In the genomic region with DNA sequence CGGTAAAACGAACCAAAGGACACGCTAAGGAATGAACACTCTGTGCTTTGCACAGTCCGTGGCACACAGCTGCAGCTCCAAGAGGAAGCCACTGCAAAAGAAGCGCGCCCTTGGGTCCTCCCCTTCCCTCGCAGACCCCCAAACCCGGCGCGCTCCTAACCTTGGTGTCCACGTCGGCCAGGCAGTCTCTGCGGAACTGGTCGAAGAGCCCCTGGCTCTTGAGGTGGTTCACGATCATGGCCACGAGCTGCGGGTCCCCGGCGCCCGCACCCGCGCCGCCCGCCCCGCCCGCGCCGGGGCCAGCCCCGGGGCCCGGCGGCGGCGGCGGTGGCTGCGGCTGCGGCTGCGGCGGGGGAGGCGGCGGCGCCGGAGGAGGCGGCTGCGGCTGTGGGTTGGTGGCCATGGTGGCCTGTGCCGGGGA, we compare ENCODE assay signal across 8 cellular contexts. TPM values are rescaled to one million over a fixed set of nuclear protein-coding genes. Genes with fewer than 3 reads are reported as not detected.
DNase-seq lines count a peak whose midpoint lies in the region; ATAC-seq and TF ChIP-seq lines count a peak whose summit lies in the region.

No MANE protein-coding gene starts in this region.

- H3K4me1 Mint-ChIP-seq in central memory CD8-positive, alpha-beta T cell, result peaks cover 36% of the 10 kb centered on the region

- H3K4me3 ChIP-seq in thoracic aorta, result peak overlapping the region; percentile 73

- no peaks in the 10 kb centered on the region for H3K36me3 ChIP-seq in thoracic aorta

- peak; percentile 22 for DNase-seq in NCI-H82 (lab: John Stamatoyannopoulos, UW)
- DNase-seq in NCI-H82 treated with DMSO at 0.1 percent for 48 hours (lab: John Stamatoyannopoulos, UW; ENCODE audit: unreplicated experiment), result no peak
- DNase-seq in OCI-M1 (lab: John Stamatoyannopoulos, UW), result peak; percentile 45
- peak in 1 of 2 donors; percentile 15 for DNase-seq in central memory CD8-positive, alpha-beta T cell (ENCODE audit: low spot score in 2 of 2)
- peak; percentile 35 to 41 for DNase-seq in lung microvascular endothelial cell (ENCODE audit: low read depth in 2 of 2)
- DNase-seq in thoracic aorta (ENCODE audit: low spot score), result no peak
- no peak for DNase-seq in middle frontal gyrus (ENCODE audit: extremely low spot score, low spot score)

- peak overlapping the region; percentile 95 for H3K4me3 Mint-ChIP-seq in central memory CD8-positive, alpha-beta T cell

- peak overlapping the region; percentile 98 for H3K27ac Mint-ChIP-seq in central memory CD8-positive, alpha-beta T cell (ENCODE audit: low read depth)

- H3K9me3 Mint-ChIP-seq in central memory CD8-positive, alpha-beta T cell, result no peaks in the 10 kb centered on the region

- H3K27ac ChIP-seq in thoracic aorta, result peak overlapping the region; percentile 92

- H3K9me3 ChIP-seq in thoracic aorta, result no peaks in the 10 kb centered on the region

- no peaks in the 10 kb centered on the region for H3K27me3 ChIP-seq in thoracic aorta (replicated peaks; ENCODE audit: insufficient read depth)

- no peaks in the 10 kb centered on the region for H3K27me3 Mint-ChIP-seq in central memory CD8-positive, alpha-beta T cell

- peaks cover 13% of the 10 kb centered on the region for H3K36me3 Mint-ChIP-seq in central memory CD8-positive, alpha-beta T cell (ENCODE audit: insufficient read depth)

- peaks cover 12 to 35% of the 10 kb centered on the region in 2 donors for H3K4me1 ChIP-seq in thoracic aorta (ENCODE audit: control insufficient read depth in 1 of 2, low read depth in 2 of 2)

- peak; percentile 35 for ATAC-seq in HG02678 (IDR thresholded peaks at IDR 0.05; ENCODE audit: unreplicated experiment)
- peak; percentile 41 for ATAC-seq in central memory CD8-positive, alpha-beta T cell (replicated peaks; ENCODE audit: extremely low read depth, poor library complexity, severe bottlenecking)
- no peak for ATAC-seq in thoracic aorta (ENCODE audit: insufficient number of reproducible peaks, low FRiP score, low read depth)

- no peak for TF ChIP-seq CTCF in thoracic aorta (IDR thresholded peaks at IDR 0.05)

RNA-seq across cellular contexts. Expression of a gene that starts 0.3 kb away (rescaled TPM):
- total RNA-seq in lung microvascular endothelial cell (15.7 and 24.0 TPM in 2 replicates), thoracic aorta (10 to 100 TPM; 25.9 to 53.1 TPM)

Comparison
In these comparisons a context has a peak if more than half of its experiments do, and no peak if none do; other contexts are left out.
1. DNase-seq: peak in NCI-H82 (single experiment), OCI-M1 (single experiment) and lung microvascular endothelial cell (2 of 2); none in NCI-H82 treated with DMSO at 0.1 percent for 48 hours (single experiment), thoracic aorta (single experiment) and middle frontal gyrus (single experiment).